1 cellular context compared by ENCODE assay signal in the genomic region with DNA sequence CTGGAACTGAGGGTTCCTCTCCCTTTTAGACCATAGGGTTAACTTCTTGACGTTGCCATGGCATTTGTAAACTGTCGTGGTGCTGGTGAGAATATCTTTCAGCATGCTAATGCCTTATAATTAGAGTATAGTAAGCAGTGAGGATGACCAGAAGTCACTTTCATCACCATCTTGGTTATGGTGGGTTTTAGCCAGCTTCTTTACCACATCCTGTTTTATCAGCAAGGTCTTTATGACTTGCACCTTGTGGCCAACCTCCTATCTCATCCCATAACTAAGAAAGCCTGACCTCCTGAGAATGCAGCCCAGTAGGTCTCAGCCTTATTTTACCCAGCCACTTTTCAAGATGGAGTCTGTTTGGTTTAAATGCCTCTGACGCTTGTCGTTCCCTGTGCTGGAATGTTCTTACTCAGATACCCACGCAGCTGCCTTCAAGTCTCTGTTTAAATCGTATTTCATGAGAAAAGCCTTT.
TF ChIP-seq lines count a peak whose summit lies in the region.

No MANE protein-coding gene starts in this region.

TF ChIP-seq in K562, 482 proteins besides CTCF, POLR2A, EP300 and RAD21 (continued from another document and continues in another):
- TF ChIP-seq, protein P1, sequence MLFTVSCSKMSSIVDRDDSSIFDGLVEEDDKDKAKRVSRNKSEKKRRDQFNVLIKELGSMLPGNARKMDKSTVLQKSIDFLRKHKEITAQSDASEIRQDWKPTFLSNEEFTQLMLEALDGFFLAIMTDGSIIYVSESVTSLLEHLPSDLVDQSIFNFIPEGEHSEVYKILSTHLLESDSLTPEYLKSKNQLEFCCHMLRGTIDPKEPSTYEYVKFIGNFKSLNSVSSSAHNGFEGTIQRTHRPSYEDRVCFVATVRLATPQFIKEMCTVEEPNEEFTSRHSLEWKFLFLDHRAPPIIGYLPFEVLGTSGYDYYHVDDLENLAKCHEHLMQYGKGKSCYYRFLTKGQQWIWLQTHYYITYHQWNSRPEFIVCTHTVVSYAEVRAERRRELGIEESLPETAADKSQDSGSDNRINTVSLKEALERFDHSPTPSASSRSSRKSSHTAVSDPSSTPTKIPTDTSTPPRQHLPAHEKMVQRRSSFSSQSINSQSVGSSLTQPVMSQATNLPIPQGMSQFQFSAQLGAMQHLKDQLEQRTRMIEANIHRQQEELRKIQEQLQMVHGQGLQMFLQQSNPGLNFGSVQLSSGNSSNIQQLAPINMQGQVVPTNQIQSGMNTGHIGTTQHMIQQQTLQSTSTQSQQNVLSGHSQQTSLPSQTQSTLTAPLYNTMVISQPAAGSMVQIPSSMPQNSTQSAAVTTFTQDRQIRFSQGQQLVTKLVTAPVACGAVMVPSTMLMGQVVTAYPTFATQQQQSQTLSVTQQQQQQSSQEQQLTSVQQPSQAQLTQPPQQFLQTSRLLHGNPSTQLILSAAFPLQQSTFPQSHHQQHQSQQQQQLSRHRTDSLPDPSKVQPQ (CRISPR knock-in tag; IDR thresholded peaks at IDR 0.05; ENCODE audit: borderline replicate concordance): no peak
- TF ChIP-seq MECOM (CRISPR knock-in tag; IDR thresholded peaks at IDR 0.05) (peak; percentile 44; the same call in 1 of the 2 replicates), FOXA3 (CRISPR knock-in tag; conservative IDR thresholded peaks at IDR 0.05 in 1 of 2, IDR thresholded peaks at IDR 0.05 in 1 of 2) (no peak), XRCC4 (IDR thresholded peaks at IDR 0.05; ENCODE audit: extremely low read depth, insufficient read depth, insufficient read length) (no peak), NFATC3 (IDR thresholded peaks at IDR 0.05) (no peak), SRSF1 (IDR thresholded peaks at IDR 0.05; ENCODE audit: low read depth, low read length) (no peak), YY1 (IDR thresholded peaks at IDR 0.05; ENCODE audit: borderline replicate concordance in 1 of 3, control insufficient read depth in 1 of 3, extremely low read depth in 1 of 3, insufficient read depth in 3 of 3, insufficient read length in 1 of 3, insufficient replicate concordance in 2 of 3, low read depth in 1 of 3, low read length in 2 of 3) (peak in 1 of 3 experiments; percentile 11), EHMT2 (IDR thresholded peaks at IDR 0.05) (no peak), TEAD2 (tag; IDR thresholded peaks at IDR 0.05) (no peak), BCL6 (CRISPR knock-in tag; IDR thresholded peaks at IDR 0.05) (no peak), ZNF444 (CRISPR knock-in tag; IDR thresholded peaks at IDR 0.05) (peak; percentile 59; the same call in 1 of the 2 replicates), TRIM24 (IDR thresholded peaks at IDR 0.05) (no peak), KAT2B (IDR thresholded peaks at IDR 0.05; ENCODE audit: low read depth, low read length) (no peak), DMBX1 (CRISPR knock-in tag; IDR thresholded peaks at IDR 0.05; ENCODE audit: borderline replicate concordance) (peak; percentile 98), ZNF583 (CRISPR knock-in tag; IDR thresholded peaks at IDR 0.05) (peak; percentile 76; the same call in 1 of the 2 replicates), ZNF347 (CRISPR knock-in tag; IDR thresholded peaks at IDR 0.05; ENCODE audit: low read depth) (no peak), HMGN3 (IDR thresholded peaks at IDR 0.05; ENCODE audit: borderline replicate concordance, extremely low read depth, insufficient read length, low read depth, low read length) (no peak), TCF3 (CRISPR knock-in tag; IDR thresholded peaks at IDR 0.05) (peak; percentile 11; the same call in 1 of the 2 replicates), MEF2D (tag; conservative IDR thresholded peaks at IDR 0.05; ENCODE audit: low read depth) (peak; percentile 52; the same call in 1 of the 2 replicates), CBX8 (IDR thresholded peaks at IDR 0.05; ENCODE audit: borderline replicate concordance, extremely low read depth, low read depth, low read length, poor library complexity, severe bottlenecking) (no peak), ZNF175 (CRISPR knock-in tag; IDR thresholded peaks at IDR 0.05; ENCODE audit: low read depth) (peak; percentile 78; the same call in 1 of the 2 replicates), ZNF830 (CRISPR knock-in tag; IDR thresholded peaks at IDR 0.05) (no peak), DACH1 (IDR thresholded peaks at IDR 0.05; ENCODE audit: partially characterized antibody) (no peak), TBL1XR1 (IDR thresholded peaks at IDR 0.05; ENCODE audit: low read length in 2 of 2) (no peak), SMAD2 (IDR thresholded peaks at IDR 0.05; ENCODE audit: low read depth, low read length) (no peak), PHB2 (IDR thresholded peaks at IDR 0.05; ENCODE audit: low read depth) (no peak), GTF2E2 (tag; IDR thresholded peaks at IDR 0.05) (no peak), ZBED1 (IDR thresholded peaks at IDR 0.05) (no peak), ZNF785 (CRISPR knock-in tag; IDR thresholded peaks at IDR 0.05) (no peak), PHB (CRISPR knock-in tag; IDR thresholded peaks at IDR 0.05) (no peak), RBM17 (IDR thresholded peaks at IDR 0.05; ENCODE audit: borderline replicate concordance, low read depth, low read length) (no peak), ERF (CRISPR knock-in tag; IDR thresholded peaks at IDR 0.05) (peak; percentile 86; the same call in 1 of the 2 replicates), HMG20B (CRISPR knock-in tag; IDR thresholded peaks at IDR 0.05) (no peak), HDGF (IDR thresholded peaks at IDR 0.05) (no peak), MEIS2 (IDR thresholded peaks at IDR 0.05; ENCODE audit: partially characterized antibody) (peak; percentile 7), BACH1 (tag; IDR thresholded peaks at IDR 0.05) (peak; percentile 71; the same call in 1 of the 2 replicates), CBX2 (IDR thresholded peaks at IDR 0.05; ENCODE audit: insufficient read depth, low read length, poor library complexity, severe bottlenecking) (no peak), ZNF644 (tag; IDR thresholded peaks at IDR 0.05; ENCODE audit: low read depth) (no peak), ZKSCAN8 (CRISPR knock-in tag; IDR thresholded peaks at IDR 0.05) (0 out of 2 replicates have a peak, but pooled peaks have one; percentile 58), ETV5 (CRISPR knock-in tag; IDR thresholded peaks at IDR 0.05; ENCODE audit: low read depth) (0 out of 2 replicates have a peak, but pooled peaks have one; percentile 72), NFXL1 (CRISPR knock-in tag; IDR thresholded peaks at IDR 0.05) (peak; percentile 78; the same call in 1 of the 2 replicates)
- TF ChIP-seq, protein P2, sequence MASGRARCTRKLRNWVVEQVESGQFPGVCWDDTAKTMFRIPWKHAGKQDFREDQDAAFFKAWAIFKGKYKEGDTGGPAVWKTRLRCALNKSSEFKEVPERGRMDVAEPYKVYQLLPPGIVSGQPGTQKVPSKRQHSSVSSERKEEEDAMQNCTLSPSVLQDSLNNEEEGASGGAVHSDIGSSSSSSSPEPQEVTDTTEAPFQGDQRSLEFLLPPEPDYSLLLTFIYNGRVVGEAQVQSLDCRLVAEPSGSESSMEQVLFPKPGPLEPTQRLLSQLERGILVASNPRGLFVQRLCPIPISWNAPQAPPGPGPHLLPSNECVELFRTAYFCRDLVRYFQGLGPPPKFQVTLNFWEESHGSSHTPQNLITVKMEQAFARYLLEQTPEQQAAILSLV (tag; IDR thresholded peaks at IDR 0.05): peak; percentile 83
- TF ChIP-seq, protein P3, sequence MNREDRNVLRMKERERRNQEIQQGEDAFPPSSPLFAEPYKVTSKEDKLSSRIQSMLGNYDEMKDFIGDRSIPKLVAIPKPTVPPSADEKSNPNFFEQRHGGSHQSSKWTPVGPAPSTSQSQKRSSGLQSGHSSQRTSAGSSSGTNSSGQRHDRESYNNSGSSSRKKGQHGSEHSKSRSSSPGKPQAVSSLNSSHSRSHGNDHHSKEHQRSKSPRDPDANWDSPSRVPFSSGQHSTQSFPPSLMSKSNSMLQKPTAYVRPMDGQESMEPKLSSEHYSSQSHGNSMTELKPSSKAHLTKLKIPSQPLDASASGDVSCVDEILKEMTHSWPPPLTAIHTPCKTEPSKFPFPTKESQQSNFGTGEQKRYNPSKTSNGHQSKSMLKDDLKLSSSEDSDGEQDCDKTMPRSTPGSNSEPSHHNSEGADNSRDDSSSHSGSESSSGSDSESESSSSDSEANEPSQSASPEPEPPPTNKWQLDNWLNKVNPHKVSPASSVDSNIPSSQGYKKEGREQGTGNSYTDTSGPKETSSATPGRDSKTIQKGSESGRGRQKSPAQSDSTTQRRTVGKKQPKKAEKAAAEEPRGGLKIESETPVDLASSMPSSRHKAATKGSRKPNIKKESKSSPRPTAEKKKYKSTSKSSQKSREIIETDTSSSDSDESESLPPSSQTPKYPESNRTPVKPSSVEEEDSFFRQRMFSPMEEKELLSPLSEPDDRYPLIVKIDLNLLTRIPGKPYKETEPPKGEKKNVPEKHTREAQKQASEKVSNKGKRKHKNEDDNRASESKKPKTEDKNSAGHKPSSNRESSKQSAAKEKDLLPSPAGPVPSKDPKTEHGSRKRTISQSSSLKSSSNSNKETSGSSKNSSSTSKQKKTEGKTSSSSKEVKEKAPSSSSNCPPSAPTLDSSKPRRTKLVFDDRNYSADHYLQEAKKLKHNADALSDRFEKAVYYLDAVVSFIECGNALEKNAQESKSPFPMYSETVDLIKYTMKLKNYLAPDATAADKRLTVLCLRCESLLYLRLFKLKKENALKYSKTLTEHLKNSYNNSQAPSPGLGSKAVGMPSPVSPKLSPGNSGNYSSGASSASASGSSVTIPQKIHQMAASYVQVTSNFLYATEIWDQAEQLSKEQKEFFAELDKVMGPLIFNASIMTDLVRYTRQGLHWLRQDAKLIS (CRISPR knock-in tag; IDR thresholded peaks at IDR 0.05): no peak
- TF ChIP-seq, protein P4, sequence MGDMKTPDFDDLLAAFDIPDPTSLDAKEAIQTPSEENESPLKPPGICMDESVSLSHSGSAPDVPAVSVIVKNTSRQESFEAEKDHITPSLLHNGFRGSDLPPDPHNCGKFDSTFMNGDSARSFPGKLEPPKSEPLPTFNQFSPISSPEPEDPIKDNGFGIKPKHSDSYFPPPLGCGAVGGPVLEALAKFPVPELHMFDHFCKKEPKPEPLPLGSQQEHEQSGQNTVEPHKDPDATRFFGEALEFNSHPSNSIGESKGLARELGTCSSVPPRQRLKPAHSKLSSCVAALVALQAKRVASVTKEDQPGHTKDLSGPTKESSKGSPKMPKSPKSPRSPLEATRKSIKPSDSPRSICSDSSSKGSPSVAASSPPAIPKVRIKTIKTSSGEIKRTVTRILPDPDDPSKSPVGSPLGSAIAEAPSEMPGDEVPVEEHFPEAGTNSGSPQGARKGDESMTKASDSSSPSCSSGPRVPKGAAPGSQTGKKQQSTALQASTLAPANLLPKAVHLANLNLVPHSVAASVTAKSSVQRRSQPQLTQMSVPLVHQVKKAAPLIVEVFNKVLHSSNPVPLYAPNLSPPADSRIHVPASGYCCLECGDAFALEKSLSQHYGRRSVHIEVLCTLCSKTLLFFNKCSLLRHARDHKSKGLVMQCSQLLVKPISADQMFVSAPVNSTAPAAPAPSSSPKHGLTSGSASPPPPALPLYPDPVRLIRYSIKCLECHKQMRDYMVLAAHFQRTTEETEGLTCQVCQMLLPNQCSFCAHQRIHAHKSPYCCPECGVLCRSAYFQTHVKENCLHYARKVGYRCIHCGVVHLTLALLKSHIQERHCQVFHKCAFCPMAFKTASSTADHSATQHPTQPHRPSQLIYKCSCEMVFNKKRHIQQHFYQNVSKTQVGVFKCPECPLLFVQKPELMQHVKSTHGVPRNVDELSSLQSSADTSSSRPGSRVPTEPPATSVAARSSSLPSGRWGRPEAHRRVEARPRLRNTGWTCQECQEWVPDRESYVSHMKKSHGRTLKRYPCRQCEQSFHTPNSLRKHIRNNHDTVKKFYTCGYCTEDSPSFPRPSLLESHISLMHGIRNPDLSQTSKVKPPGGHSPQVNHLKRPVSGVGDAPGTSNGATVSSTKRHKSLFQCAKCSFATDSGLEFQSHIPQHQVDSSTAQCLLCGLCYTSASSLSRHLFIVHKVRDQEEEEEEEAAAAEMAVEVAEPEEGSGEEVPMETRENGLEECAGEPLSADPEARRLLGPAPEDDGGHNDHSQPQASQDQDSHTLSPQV (IDR thresholded peaks at IDR 0.05): peak; percentile 85
- TF ChIP-seq, protein P5, sequence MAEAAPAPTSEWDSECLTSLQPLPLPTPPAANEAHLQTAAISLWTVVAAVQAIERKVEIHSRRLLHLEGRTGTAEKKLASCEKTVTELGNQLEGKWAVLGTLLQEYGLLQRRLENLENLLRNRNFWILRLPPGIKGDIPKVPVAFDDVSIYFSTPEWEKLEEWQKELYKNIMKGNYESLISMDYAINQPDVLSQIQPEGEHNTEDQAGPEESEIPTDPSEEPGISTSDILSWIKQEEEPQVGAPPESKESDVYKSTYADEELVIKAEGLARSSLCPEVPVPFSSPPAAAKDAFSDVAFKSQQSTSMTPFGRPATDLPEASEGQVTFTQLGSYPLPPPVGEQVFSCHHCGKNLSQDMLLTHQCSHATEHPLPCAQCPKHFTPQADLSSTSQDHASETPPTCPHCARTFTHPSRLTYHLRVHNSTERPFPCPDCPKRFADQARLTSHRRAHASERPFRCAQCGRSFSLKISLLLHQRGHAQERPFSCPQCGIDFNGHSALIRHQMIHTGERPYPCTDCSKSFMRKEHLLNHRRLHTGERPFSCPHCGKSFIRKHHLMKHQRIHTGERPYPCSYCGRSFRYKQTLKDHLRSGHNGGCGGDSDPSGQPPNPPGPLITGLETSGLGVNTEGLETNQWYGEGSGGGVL (CRISPR knock-in tag; IDR thresholded peaks at IDR 0.05): no peak
- TF ChIP-seq, protein P6, sequence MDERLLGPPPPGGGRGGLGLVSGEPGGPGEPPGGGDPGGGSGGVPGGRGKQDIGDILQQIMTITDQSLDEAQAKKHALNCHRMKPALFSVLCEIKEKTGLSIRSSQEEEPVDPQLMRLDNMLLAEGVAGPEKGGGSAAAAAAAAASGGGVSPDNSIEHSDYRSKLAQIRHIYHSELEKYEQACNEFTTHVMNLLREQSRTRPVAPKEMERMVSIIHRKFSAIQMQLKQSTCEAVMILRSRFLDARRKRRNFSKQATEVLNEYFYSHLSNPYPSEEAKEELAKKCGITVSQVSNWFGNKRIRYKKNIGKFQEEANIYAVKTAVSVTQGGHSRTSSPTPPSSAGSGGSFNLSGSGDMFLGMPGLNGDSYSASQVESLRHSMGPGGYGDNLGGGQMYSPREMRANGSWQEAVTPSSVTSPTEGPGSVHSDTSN (CRISPR knock-in tag; IDR thresholded peaks at IDR 0.05; ENCODE audit: low read depth): no peak
- TF ChIP-seq, protein P6 (tag; conservative IDR thresholded peaks at IDR 0.05; ENCODE audit: low read depth): no peak
- TF ChIP-seq, protein P7, sequence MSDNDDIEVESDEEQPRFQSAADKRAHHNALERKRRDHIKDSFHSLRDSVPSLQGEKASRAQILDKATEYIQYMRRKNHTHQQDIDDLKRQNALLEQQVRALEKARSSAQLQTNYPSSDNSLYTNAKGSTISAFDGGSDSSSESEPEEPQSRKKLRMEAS (CRISPR knock-in tag; IDR thresholded peaks at IDR 0.05): no peak
